In the genomic region with DNA sequence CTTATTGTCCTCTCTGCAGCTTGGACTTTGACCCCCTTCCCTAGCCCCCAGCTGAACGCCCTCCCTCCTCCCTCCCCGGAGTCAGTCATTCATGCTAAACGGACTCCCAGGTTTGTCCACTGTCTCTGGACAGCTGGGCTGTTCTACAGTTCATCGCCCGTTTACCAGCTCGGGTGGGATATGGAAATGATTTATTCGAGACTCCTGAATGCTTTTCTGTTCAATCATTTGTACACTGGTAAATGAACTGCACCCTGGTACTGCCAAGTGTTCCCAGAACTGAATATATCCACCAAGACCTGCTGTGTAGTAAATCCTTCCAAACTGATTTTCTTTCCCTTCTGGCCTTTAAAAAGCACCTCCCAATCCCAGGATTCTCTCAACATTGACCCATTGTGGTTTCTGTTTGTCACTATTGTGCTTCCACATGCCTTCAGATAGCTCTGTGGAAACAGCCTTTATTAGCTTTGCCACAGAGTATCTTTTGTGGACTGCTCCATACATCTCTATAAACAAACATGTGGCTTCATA, we compare ENCODE assay signal across 8 cellular contexts.
DNase-seq lines count a peak whose midpoint lies in the region; ATAC-seq, FAIRE-seq and TF ChIP-seq lines count a peak whose summit lies in the region.

No MANE protein-coding gene starts in this region.

- H3K36me3 ChIP-seq in SU-DHL-6 (ENCODE audit: low read length) = no peaks in the 10 kb centered on the region; the same call in 1 of the 2 replicates

- DNase-seq in H54 (ENCODE audit: insufficient read length, low spot score) (no peak), foreskin fibroblast (peak in 1 of 2 donors; percentile 32), pons (ENCODE audit: low spot score) (peak; percentile 86), NCI-H1436 (lab: John Stamatoyannopoulos, UW) (no peak)

- no peaks in the 10 kb centered on the region; the same call in 1 of the 2 replicates for H3K79me2 ChIP-seq in SU-DHL-6 (ENCODE audit: insufficient read depth, low read length)

- TF ChIP-seq POLR2A in H54 (IDR thresholded peaks at IDR 0.05; ENCODE audit: low read depth, low read length) = no peak

- H3F3A ChIP-seq in SU-DHL-6 (ENCODE audit: insufficient read depth) = 0 out of 2 replicates have a peak, but pooled peaks cover 17% of the 10 kb centered on the region

- H3K9me3 ChIP-seq in SU-DHL-6 (ENCODE audit: insufficient read depth, low read length) = no peaks in the 10 kb centered on the region

- no peaks in the 10 kb centered on the region for H3K9me2 ChIP-seq in SU-DHL-6 (replicated peaks; ENCODE audit: insufficient read depth, low read length)

- H4K20me1 ChIP-seq in SU-DHL-6 (ENCODE audit: low read depth, low read length) = peaks cover 12% of the 10 kb centered on the region; the same call in 1 of the 2 replicates

- no peaks in the 10 kb centered on the region for H3K27me3 ChIP-seq in SU-DHL-6 (ENCODE audit: low read length)

- peak overlapping the region; percentile 77 for H3K9ac ChIP-seq in SU-DHL-6 (ENCODE audit: low read length)

- peak overlapping the region; percentile 82 for H2AFZ ChIP-seq in SU-DHL-6 (ENCODE audit: low read depth, low read length, severe bottlenecking)

- H3K4me3 ChIP-seq in SU-DHL-6 (ENCODE audit: insufficient read depth, low read length, poor library complexity, severe bottlenecking) (peak overlapping the region; percentile 59), foreskin fibroblast (ENCODE audit: low read depth in 1 of 2, low read length in 2 of 2) (peak overlapping the region; percentile 63 to 67)

- FAIRE-seq in H54 (lab: Jason Lieb, UNC) = peak; percentile 68

- no peak for TF ChIP-seq CTCF in SU-DHL-6 (IDR thresholded peaks at IDR 0.05; ENCODE audit: insufficient read depth, low read length, poor library complexity, severe bottlenecking)
- no peak for TF ChIP-seq CTCF in foreskin fibroblast (IDR thresholded peaks at IDR 0.05; ENCODE audit: low read depth, low read length)

- ATAC-seq in HG03442 (IDR thresholded peaks at IDR 0.05; ENCODE audit: unreplicated experiment) (no peak), GM21367 (IDR thresholded peaks at IDR 0.05; ENCODE audit: unreplicated experiment) (no peak), HG03095 (IDR thresholded peaks at IDR 0.05; ENCODE audit: unreplicated experiment) (no peak)

- no peak overlapping the region for H3K27ac ChIP-seq in SU-DHL-6 (ENCODE audit: low read depth, low read length)

- peak overlapping the region; percentile 85 for H3K4me2 ChIP-seq in SU-DHL-6 (ENCODE audit: low read depth, low read length, poor library complexity, severe bottlenecking)
